Comparison of ENCODE assay signal across 2 cellular contexts in genomic region chr22:35471481-35472035, GRCh38.
TF ChIP-seq lines count a peak whose summit lies in the region.

No MANE protein-coding gene starts in this region.

TF ChIP-seq in HepG2, 621 proteins besides CTCF, POLR2A, EP300 and RAD21:
- TF ChIP-seq ZNF431 (CRISPR knock-in tag; IDR thresholded peaks at IDR 0.05; ENCODE audit: borderline replicate concordance, low read depth) (peak; percentile 58; the same call in 1 of the 2 replicates), TCF7 (IDR thresholded peaks at IDR 0.05; ENCODE audit: low read depth) (0 out of 2 replicates have a peak, but pooled peaks have one; percentile 1)

TF ChIP-seq in neural cell, 6 proteins besides CTCF, POLR2A, EP300 and RAD21:
- TF ChIP-seq REST (IDR thresholded peaks at IDR 0.05; ENCODE audit: borderline replicate concordance) = peak; percentile 74
TF ChIP-seq in neural cell: peak in this region for 1; not testable (repeated sequence) for 5.
